17 cellular contexts compared by ENCODE assay signal in the genomic region with DNA sequence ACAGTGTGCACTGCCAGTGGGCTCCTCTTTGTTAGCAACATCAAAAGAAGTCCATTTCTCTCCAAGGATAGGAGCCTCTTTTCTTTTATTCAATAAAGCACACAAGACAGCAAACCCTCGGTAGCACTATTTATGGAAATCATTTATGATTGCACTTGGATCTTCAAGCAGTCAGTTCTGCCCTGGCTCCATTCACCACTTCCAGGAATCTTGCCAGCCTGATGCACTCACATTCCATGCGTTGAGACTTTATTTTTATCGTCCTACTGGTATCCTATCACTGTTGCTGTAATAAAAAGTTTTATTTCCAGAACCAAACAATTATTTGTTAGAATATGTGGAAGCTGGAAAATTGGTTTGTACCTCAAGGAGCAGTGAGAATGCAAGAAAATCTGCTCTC.
"Had no signal": no experiment of that assay in that cellular context is flagged by ENCODE, and none has a peak within 500 bp of the region (broad histone marks: within the 10 kb centered on the region; RNA-seq: fewer than 3 reads in every experiment).

No MANE protein-coding gene starts in this region.

- H3K4me1 ChIP-seq: pancreas, tibial nerve had no signal

- H3K9me3 Mint-ChIP-seq: activated B cell treated with CpG ODN at 0.5 μM for 24 hours; activated CD4-positive, alpha-beta T cell treated with anti-CD3 and anti-CD28 coated beads, Interleukin-2, amount 10 ng/mL, durations not matched to agents 7 days and 5 days; activated naive CD4-positive, alpha-beta T cell treated with anti-CD3 and anti-CD28 coated beads, Interleukin-2, amount 10 ng/mL, durations not matched to agents 7 days and 5 days; central memory CD8-positive, alpha-beta T cell; dendritic cell treated with granulocyte-macrophage colony-stimulating factor and Interleukin-4, amounts not matched to agents 40 ng/mL and 50 ng/mL, for 4 days had no signal

- H3K36me3 ChIP-seq: pancreas, tibial nerve had no signal

- H3K27ac ChIP-seq: pancreas, tibial nerve had no signal

- ATAC-seq: activated T-helper 17 cell treated with anti-CD3 and anti-CD28 coated beads, Interleukin-2, amount 50 U/mL, for 72 hours; left colon; pancreas had no signal

- H3K4me3 ChIP-seq: pancreas, tibial nerve had no signal

- H3K27me3 ChIP-seq: pancreas, tibial nerve had no signal

- DNase-seq: activated B cell treated with CpG ODN at 0.5 μM for 24 hours; activated CD4-positive, alpha-beta T cell treated with anti-CD3 and anti-CD28 coated beads, Interleukin-2, amount 10 ng/mL, durations not matched to agents 7 days and 5 days; activated CD8-positive, alpha-beta memory T cell treated with anti-CD3 and anti-CD28 coated beads for 24 hours; activated naive CD4-positive, alpha-beta T cell treated with anti-CD3 and anti-CD28 coated beads, Interleukin-2, amount 10 ng/mL, durations not matched to agents 7 days and 5 days; erythroblast; glutamatergic neuron; immature natural killer cell; left colon; mammary epithelial cell; pancreas; retina; small intestine; T-helper 2 cell had no signal

- H3K4me1 Mint-ChIP-seq: activated B cell treated with CpG ODN at 0.5 μM for 24 hours; activated CD4-positive, alpha-beta T cell treated with anti-CD3 and anti-CD28 coated beads, Interleukin-2, amount 10 ng/mL, durations not matched to agents 7 days and 5 days; activated naive CD4-positive, alpha-beta T cell treated with anti-CD3 and anti-CD28 coated beads, Interleukin-2, amount 10 ng/mL, durations not matched to agents 7 days and 5 days; activated T-helper 17 cell treated with anti-CD3 and anti-CD28 coated beads, Interleukin-2, amount 50 U/mL, for 72 hours; central memory CD8-positive, alpha-beta T cell; immature natural killer cell had no signal

- H3K4me3 Mint-ChIP-seq: activated B cell treated with CpG ODN at 0.5 μM for 24 hours; activated CD4-positive, alpha-beta T cell treated with anti-CD3 and anti-CD28 coated beads, Interleukin-2, amount 10 ng/mL, durations not matched to agents 7 days and 5 days; activated naive CD4-positive, alpha-beta T cell treated with anti-CD3 and anti-CD28 coated beads, Interleukin-2, amount 10 ng/mL, durations not matched to agents 7 days and 5 days; activated T-helper 17 cell treated with anti-CD3 and anti-CD28 coated beads, Interleukin-2, amount 50 U/mL, for 72 hours; central memory CD8-positive, alpha-beta T cell; dendritic cell treated with granulocyte-macrophage colony-stimulating factor and Interleukin-4, amounts not matched to agents 40 ng/mL and 50 ng/mL, for 4 days; immature natural killer cell had no signal

- H3K27me3 Mint-ChIP-seq: activated B cell treated with CpG ODN at 0.5 μM for 24 hours; activated CD4-positive, alpha-beta T cell treated with anti-CD3 and anti-CD28 coated beads, Interleukin-2, amount 10 ng/mL, durations not matched to agents 7 days and 5 days; activated naive CD4-positive, alpha-beta T cell treated with anti-CD3 and anti-CD28 coated beads, Interleukin-2, amount 10 ng/mL, durations not matched to agents 7 days and 5 days; dendritic cell treated with granulocyte-macrophage colony-stimulating factor and Interleukin-4, amounts not matched to agents 40 ng/mL and 50 ng/mL, for 4 days had no signal

- H3K36me3 Mint-ChIP-seq: activated naive CD4-positive, alpha-beta T cell treated with anti-CD3 and anti-CD28 coated beads, Interleukin-2, amount 10 ng/mL, durations not matched to agents 7 days and 5 days; immature natural killer cell had no signal

- H3K27ac Mint-ChIP-seq: activated B cell treated with CpG ODN at 0.5 μM for 24 hours; activated CD4-positive, alpha-beta T cell treated with anti-CD3 and anti-CD28 coated beads, Interleukin-2, amount 10 ng/mL, durations not matched to agents 7 days and 5 days; activated naive CD4-positive, alpha-beta T cell treated with anti-CD3 and anti-CD28 coated beads, Interleukin-2, amount 10 ng/mL, durations not matched to agents 7 days and 5 days; activated T-helper 17 cell treated with anti-CD3 and anti-CD28 coated beads, Interleukin-2, amount 50 U/mL, for 72 hours; dendritic cell treated with granulocyte-macrophage colony-stimulating factor and Interleukin-4, amounts not matched to agents 40 ng/mL and 50 ng/mL, for 4 days; immature natural killer cell had no signal
